14 cellular contexts compared by ENCODE assay signal in the genomic region with DNA sequence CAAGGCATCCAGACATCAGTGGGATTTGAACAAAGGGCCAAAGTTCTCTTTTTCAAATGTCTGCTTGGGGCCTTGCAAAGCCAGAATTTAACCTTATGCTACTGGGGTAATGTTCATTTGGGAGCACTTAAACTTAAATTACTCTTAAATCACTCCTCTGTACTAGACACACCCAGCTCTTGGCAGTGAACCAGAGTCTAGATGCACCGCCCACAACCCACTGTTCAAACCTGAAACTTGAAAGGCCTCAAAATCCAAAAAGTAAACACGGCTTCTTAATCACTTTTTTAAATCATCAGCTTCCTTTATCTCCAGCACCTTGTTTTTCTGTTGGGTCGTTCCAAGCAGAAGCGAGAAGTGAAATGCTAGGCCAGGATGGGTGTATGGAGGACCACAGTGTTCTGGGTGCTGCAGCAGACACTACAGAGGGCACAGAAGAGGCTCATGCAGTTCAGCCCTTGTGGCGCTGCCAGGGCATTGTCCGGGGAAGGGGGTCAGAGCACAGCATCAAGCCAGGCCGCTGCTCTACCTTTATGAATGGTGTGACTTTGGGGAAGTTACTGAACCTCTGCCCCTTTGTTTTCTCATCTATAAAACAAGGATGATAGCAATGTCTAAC. TPM values are rescaled to one million over a fixed set of nuclear protein-coding genes. Genes with fewer than 3 reads are reported as not detected.
A peak's percentile ranks its signal among the peaks of the same experiment; 100 is the strongest.
DNase-seq lines count a peak whose midpoint lies in the region; ATAC-seq, FAIRE-seq and TF ChIP-seq lines count a peak whose summit lies in the region.
"Had no signal": no experiment of that assay in that cellular context is flagged by ENCODE, and none has a peak within 500 bp of the region (broad histone marks: within the 10 kb centered on the region; RNA-seq: fewer than 3 reads in every experiment).

No MANE protein-coding gene starts in this region.

- POLR2A ChIA-PET in HepG2 (lab: Yijun Ruan, JAX): no interaction called here
- POLR2A ChIA-PET in RWPE1 (lab: Yijun Ruan, JAX; ENCODE audit: low non-redundant PET): no interaction called here

- no peak overlapping the region for H3K4me2 ChIP-seq in HepG2 (ENCODE audit: low read depth, low read length)

- H3K36me3 Mint-ChIP-seq in activated T-helper 17 cell treated with anti-CD3 and anti-CD28 coated beads, Interleukin-2, amount 50 U/mL, for 72 hours (ENCODE audit: low read depth): no peaks in the 10 kb centered on the region

- no peak for TF ChIP-seq POLR2A in HepG2 (IDR thresholded peaks at IDR 0.05; ENCODE audit: insufficient read depth in 1 of 2, low read depth in 2 of 2, low read length in 2 of 2)
- no peak for TF ChIP-seq POLR2A in right lobe of liver (IDR thresholded peaks at IDR 0.05)

- no peaks in the 10 kb centered on the region for H3K4me1 Mint-ChIP-seq in activated T-helper 17 cell treated with anti-CD3 and anti-CD28 coated beads, Interleukin-2, amount 50 U/mL, for 72 hours

- FAIRE-seq in HepG2 (lab: Jason Lieb, UNC): no peak
- FAIRE-seq: D721Med had no signal

- H4K20me1 ChIP-seq in HepG2 (ENCODE audit: insufficient read depth, low read length): no peaks in the 10 kb centered on the region

- CTCF ChIA-PET in HepG2 (lab: Yijun Ruan, JAX; ENCODE audit: low intra/inter-chr PET ratio, low total read pairs): no interaction called here
- CTCF ChIA-PET in RWPE1 (lab: Yijun Ruan, JAX): no interaction called here

- no peak overlapping the region for H3K27ac ChIP-seq in HepG2 (ENCODE audit: extremely low read length, insufficient read depth, low read length)
- no peak overlapping the region for H3K27ac ChIP-seq in right lobe of liver
- H3K27ac ChIP-seq in RWPE1: no peak overlapping the region
- no peak overlapping the region for H3K27ac ChIP-seq in aorta (ENCODE audit: low read depth in 1 of 2, low read length in 2 of 2)
- H3K27ac ChIP-seq: SJSA1 had no signal

- H3K79me2 ChIP-seq in HepG2 (ENCODE audit: insufficient read depth, low read length): no peaks in the 10 kb centered on the region

- H3K9me3 ChIP-seq in HepG2 (ENCODE audit: low read length) (no peaks in the 10 kb centered on the region), right lobe of liver (no peaks in the 10 kb centered on the region), aorta (ENCODE audit: control insufficient read depth, low read length) (no peaks in the 10 kb centered on the region)
- H3K9me3 ChIP-seq: SJSA1 had no signal

- DNase-seq in HepG2 (ENCODE audit: low spot score) (peak; percentile 53), right lobe of liver (no peak), RWPE1 (ENCODE audit: low spot score) (peak; percentile 30), left ventricle myocardium superior (no peak), NCI-H1048 (lab: John Stamatoyannopoulos, UW) (no peak), NOMO-1 treated with DMSO at 0.1 percent for 48 hours (lab: John Stamatoyannopoulos, UW; ENCODE audit: unreplicated experiment) (no peak), aorta (no peak)
- DNase-seq: activated CD8-positive, alpha-beta T cell treated with anti-CD3 and anti-CD28 coated beads for 36 hours; foreskin melanocyte; HFFc6; midbrain had no signal

- intact Hi-C loops in HepG2 (cut with micrococcal nuclease; ENCODE audit: unreplicated experiment): no loop called here
- intact Hi-C loops in right lobe of liver (cut with DNase I): no loop called here
- intact Hi-C loops in left ventricle myocardium superior (cut with micrococcal nuclease): no loop called here
- intact Hi-C loops in aorta (cut with DNase I): no loop called here

- H3K4me3 ChIP-seq in HepG2 (replicated peaks in 1 of 3; ENCODE audit: insufficient read depth in 1 of 3, low read depth in 2 of 3, low read length in 3 of 3) (no peak overlapping the region), right lobe of liver (no peak overlapping the region), aorta (ENCODE audit: low read length in 2 of 2) (no peak overlapping the region)
- H3K4me3 ChIP-seq: SJSA1 had no signal

- H3K4me1 ChIP-seq in HepG2 (ENCODE audit: insufficient read depth, low read length) (peaks cover 28% of the 10 kb centered on the region), right lobe of liver (no peaks in the 10 kb centered on the region), aorta (ENCODE audit: control insufficient read depth in 1 of 2, insufficient read depth in 2 of 2, low read length in 2 of 2) (peaks cover 0 to 4% of the 10 kb centered on the region in 2 donors)
- H3K4me1 ChIP-seq: SJSA1 had no signal

- no peak overlapping the region for H3K27ac Mint-ChIP-seq in activated T-helper 17 cell treated with anti-CD3 and anti-CD28 coated beads, Interleukin-2, amount 50 U/mL, for 72 hours
- H3K27ac Mint-ChIP-seq: activated CD8-positive, alpha-beta T cell treated with anti-CD3 and anti-CD28 coated beads for 36 hours; HFFc6 had no signal

- TF ChIP-seq RAD21 in HepG2 (CRISPR knock-in tag; IDR thresholded peaks at IDR 0.05): no peak

- H3K9ac ChIP-seq in HepG2 (ENCODE audit: insufficient read depth, low read depth, low read length): no peak overlapping the region

- no peaks in the 10 kb centered on the region for H3K9me3 Mint-ChIP-seq in activated T-helper 17 cell treated with anti-CD3 and anti-CD28 coated beads, Interleukin-2, amount 50 U/mL, for 72 hours
- H3K9me3 Mint-ChIP-seq: activated CD8-positive, alpha-beta T cell treated with anti-CD3 and anti-CD28 coated beads for 36 hours; HFFc6 had no signal

- in situ Hi-C loops in HepG2 (cut with HindIII; ENCODE audit: extremely low pct_ligation_motif_present, low pct_unique_long_range_greater_than_20kb): no loop called here

- TF ChIP-seq EP300 in HepG2 (IDR thresholded peaks at IDR 0.05; ENCODE audit: low read depth in 2 of 2, low read length in 2 of 2) (0 out of 4 replicates have a peak, but pooled peaks of 1 of the 2 experiments have one; percentile 15), HepG2 (CRISPR knock-in tag; IDR thresholded peaks at IDR 0.05; ENCODE audit: borderline replicate concordance) (no peak)

- H3K27me3 Mint-ChIP-seq in activated T-helper 17 cell treated with anti-CD3 and anti-CD28 coated beads, Interleukin-2, amount 50 U/mL, for 72 hours: peaks cover 12% of the 10 kb centered on the region

- TF ChIP-seq CTCF in HepG2 (CRISPR knock-in tag; IDR thresholded peaks at IDR 0.05) (no peak), right lobe of liver (IDR thresholded peaks at IDR 0.05) (no peak), RWPE1 (conservative IDR thresholded peaks at IDR 0.05; ENCODE audit: low read depth) (no peak)

- 3% methylated on average over 6 of the region's 7 CpGs for WGBS in HepG2 (ENCODE audit: low lambda C conversion rate)
- WGBS in right lobe of liver (ENCODE audit: insufficient coverage, low coverage, low lambda C conversion rate, missing lambda C conversion rate): 62% methylated on average over 4 of the region's 7 CpGs
- WGBS in aorta, 2 donors: 73 to 77% methylated on average over 7 of the region's 7 CpGs

- BruUV-seq in HepG2 (replicated peaks; lab: Mats Ljungman, UMichigan): no TSS peak

- H2AFZ ChIP-seq in HepG2 (ENCODE audit: low read length): no peak overlapping the region

- H3K4me3 Mint-ChIP-seq in activated T-helper 17 cell treated with anti-CD3 and anti-CD28 coated beads, Interleukin-2, amount 50 U/mL, for 72 hours: no peak overlapping the region
- H3K4me3 Mint-ChIP-seq: activated CD8-positive, alpha-beta T cell treated with anti-CD3 and anti-CD28 coated beads for 36 hours; HFFc6 had no signal

- H3K27me3 ChIP-seq in HepG2 (ENCODE audit: control insufficient read depth in 1 of 2, insufficient read depth in 2 of 2, low read length in 2 of 2): no peaks in the 10 kb centered on the region
- H3K27me3 ChIP-seq in right lobe of liver: no peaks in the 10 kb centered on the region
- no peaks in the 10 kb centered on the region for H3K27me3 ChIP-seq in aorta (ENCODE audit: control insufficient read depth in 1 of 2, insufficient read depth in 2 of 2, low read length in 1 of 2)
- H3K27me3 ChIP-seq: SJSA1 had no signal

- H3K36me3 ChIP-seq in HepG2 (replicated peaks in 1 of 2; ENCODE audit: control insufficient read depth in 1 of 2, insufficient read depth in 2 of 2, low read length in 2 of 2) (no peaks in the 10 kb centered on the region), right lobe of liver (no peaks in the 10 kb centered on the region), aorta (ENCODE audit: control insufficient read depth in 1 of 2, insufficient read depth in 2 of 2, low read length in 1 of 2) (no peaks in the 10 kb centered on the region)
- H3K36me3 ChIP-seq: SJSA1 had no signal

- ATAC-seq in HepG2: peak; percentile 83
- no peak for ATAC-seq in right lobe of liver
- peak; percentile 60 for ATAC-seq in left ventricle myocardium superior
- ATAC-seq in aorta (ENCODE audit: low FRiP score): no peak
- ATAC-seq in activated T-helper 17 cell treated with anti-CD3 and anti-CD28 coated beads, Interleukin-2, amount 50 U/mL, for 72 hours (replicated peaks): no peak
- ATAC-seq: activated CD8-positive, alpha-beta T cell treated with anti-CD3 and anti-CD28 coated beads for 36 hours had no signal

RNA-seq across cellular contexts. Expression of a gene that starts 28.8 kb away (rescaled TPM):
- 0.17 and 0.18 TPM in 2 replicates for total RNA-seq in HepG2 (2016; rRNA removed; fragmentation: Illumina TruSeq; extraction: Trizol)
- total RNA-seq in HepG2 (2016; cell fraction: cytosol; rRNA removed; fragmentation: Illumina TruSeq; extraction: Trizol; ENCODE audit: low read depth): 0.09 TPM in 1 of 2 replicates, not detected in the other
- 0.10 and 0.15 TPM in 2 replicates for total RNA-seq in HepG2 (2016; cell fraction: insoluble cytoplasmic fraction; rRNA removed; fragmentation: Illumina TruSeq; extraction: Trizol)
- 0.06 and 0.07 TPM in 2 replicates for total RNA-seq in HepG2 (2016; cell fraction: membrane; rRNA removed; fragmentation: Illumina TruSeq; extraction: Trizol)
- total RNA-seq in HepG2 (2016; cell fraction: nucleus; rRNA removed; fragmentation: Illumina TruSeq; extraction: Trizol): 0.31 and 0.41 TPM in 2 replicates
- polyA plus RNA-seq in HepG2 (2011; rRNA removed): 0.04 and 0.29 TPM in 2 replicates
- 0.03 and 0.08 TPM in 2 replicates for polyA plus RNA-seq in HepG2 (2011; cell fraction: cytosol; rRNA removed)
- polyA plus RNA-seq in HepG2 (2011; cell fraction: nucleus; rRNA removed): 0.05 and 0.10 TPM in 2 replicates
- 0.05 TPM in 1 of 2 replicates, not detected in the other for polyA plus RNA-seq in HepG2 (2012)
- not detected in 2 replicates for polyA plus RNA-seq in HepG2 (2016; cell fraction: cytosol; fragmentation: Illumina TruSeq; extraction: Trizol; ENCODE audit: low read depth)
- polyA plus RNA-seq in HepG2 (2016; cell fraction: insoluble cytoplasmic fraction; fragmentation: Illumina TruSeq; extraction: Trizol; ENCODE audit: low read depth): 0.08 and 0.10 TPM in 2 replicates
- 0.03 TPM in 1 of 2 replicates, not detected in the other for polyA plus RNA-seq in HepG2 (2016; cell fraction: membrane; fragmentation: Illumina TruSeq; extraction: Trizol; ENCODE audit: low read depth)
- polyA plus RNA-seq in HepG2 (2016; cell fraction: nucleus; fragmentation: Illumina TruSeq; extraction: Trizol; ENCODE audit: insufficient read depth, low read depth): 0.20 and 0.21 TPM in 2 replicates
- polyA minus RNA-seq in HepG2 (2011; rRNA and poly(A)+ RNA removed; ENCODE audit: low replicate concordance): 37.6 TPM in 1 of 2 replicates, not detected in the other
- 0.35 TPM in 1 of 2 replicates, not detected in the other for polyA minus RNA-seq in HepG2 (2011; cell fraction: cytosol; rRNA and poly(A)+ RNA removed)
- polyA minus RNA-seq in HepG2 (2011; cell fraction: nucleus; rRNA and poly(A)+ RNA removed): 0.62 and 0.77 TPM in 2 replicates
- 1 to 10 TPM; 1.1 to 2.9 (median 1.8) TPM for total RNA-seq in right lobe of liver
- 16.3 TPM for total RNA-seq in left ventricle myocardium superior
- 10 to 100 TPM; 36.5 to 73.7 TPM for total RNA-seq in aorta
- polyA plus RNA-seq in aorta: 10 to 100 TPM in 1 of 2 donors, 1 to 10 TPM in 1; 9.8 to 11.9 TPM
- not detected for total RNA-seq in activated T-helper 17 cell treated with anti-CD3 and anti-CD28 coated beads, Interleukin-2, amount 50 U/mL, for 72 hours
- total RNA-seq: activated CD8-positive, alpha-beta T cell treated with anti-CD3 and anti-CD28 coated beads for 36 hours had no signal

Comparison
In these comparisons a context has a peak if more than half of its experiments do, and no peak if none do; other contexts are left out.
1. ATAC-seq: peak in HepG2 (single experiment) and left ventricle myocardium superior (single experiment); none in right lobe of liver (0 of 4), aorta (single experiment) and activated T-helper 17 cell treated with anti-CD3 and anti-CD28 coated beads, Interleukin-2, amount 50 U/mL, for 72 hours (single experiment).
2. DNase-seq: peak in HepG2 (single experiment) and RWPE1 (single experiment); none in right lobe of liver (0 of 3), left ventricle myocardium superior (single experiment), NCI-H1048 (single experiment), NOMO-1 treated with DMSO at 0.1 percent for 48 hours (single experiment) and aorta (0 of 2).